Comparison of ENCODE assay signal across 8 cellular contexts in genomic region chr10:80454526-80455460, GRCh38. TPM values are rescaled to one million over a fixed set of nuclear protein-coding genes. Genes with fewer than 3 reads are reported as not detected.
DNase-seq lines count a peak whose midpoint lies in the region; ATAC-seq, FAIRE-seq and TF ChIP-seq lines count a peak whose summit lies in the region.

No MANE protein-coding gene starts in this region.

- H3K9me2 ChIP-seq in OCI-LY1 (ENCODE audit: low read depth, low read length) = no peaks in the 10 kb centered on the region

- no peak for TF ChIP-seq POLR2A in GM12891 (IDR thresholded peaks at IDR 0.05; ENCODE audit: low read depth, low read length)

- H3K27me3 ChIP-seq in OCI-LY1 (ENCODE audit: insufficient read depth, low read length) (peaks cover 3% of the 10 kb centered on the region; the same call in 1 of the 2 replicates), bronchial epithelial cell (ENCODE audit: control insufficient read depth, insufficient read depth, low read length) (no peaks in the 10 kb centered on the region)

- H3K9me3 ChIP-seq in OCI-LY1 (ENCODE audit: low read length) = no peaks in the 10 kb centered on the region

- no peaks in the 10 kb centered on the region; the same call in 1 of the 2 replicates for H3F3A ChIP-seq in OCI-LY1 (ENCODE audit: insufficient read depth, low read length)

- peak; percentile 35 for ATAC-seq in HG02840 (IDR thresholded peaks at IDR 0.05; ENCODE audit: low FRiP score, unreplicated experiment)

- peak overlapping the region; percentile 88 for H3K9ac ChIP-seq in OCI-LY1 (ENCODE audit: low read length)

- H2AFZ ChIP-seq in OCI-LY1 (ENCODE audit: low read length) = no peak overlapping the region

- no peak for TF ChIP-seq CTCF in 22Rv1 (IDR thresholded peaks at IDR 0.05)
- TF ChIP-seq CTCF in OCI-LY1 (IDR thresholded peaks at IDR 0.05; ENCODE audit: low read length) = no peak
- TF ChIP-seq CTCF in bronchial epithelial cell (IDR thresholded peaks at IDR 0.05; ENCODE audit: insufficient read depth, low read length, severe bottlenecking) = no peak

- H3K4me3 ChIP-seq in OCI-LY1 (ENCODE audit: low read depth, low read length, poor library complexity, severe bottlenecking) = peak overlapping the region; percentile 98
- peak overlapping the region; percentile 68 for H3K4me3 ChIP-seq in bronchial epithelial cell (ENCODE audit: low read depth, low read length)

- DNase-seq in GM12891 (ENCODE audit: insufficient read length, low spot score) (peak; percentile 47), bronchial epithelial cell (ENCODE audit: low read depth) (no peak), left kidney (ENCODE audit: low read depth, low spot score) (peak; percentile 79), substantia nigra (lab: John Stamatoyannopoulos, UW) (peak in 14 of 49 donors; percentile 11 to 61 (median 42)), COLO829 (ENCODE audit: low spot score) (no peak)

- peak overlapping the region; percentile 87 for H3K27ac ChIP-seq in 22Rv1
- peak overlapping the region; percentile 30 for H3K27ac ChIP-seq in OCI-LY1 (ENCODE audit: low read depth, low read length, poor library complexity, severe bottlenecking)
- H3K27ac ChIP-seq in substantia nigra (ENCODE audit: low read depth, low read length, poor library complexity, severe bottlenecking) = peak overlapping the region; percentile 89

- FAIRE-seq in GM12891 (lab: Jason Lieb, UNC) (peak; percentile 26), bronchial epithelial cell (lab: Jason Lieb, UNC) (no peak)

- H4K20me1 ChIP-seq in OCI-LY1 (ENCODE audit: insufficient read depth, low read length) = no peaks in the 10 kb centered on the region

- H3K36me3 ChIP-seq in OCI-LY1 (ENCODE audit: insufficient read depth, low read length) (no peaks in the 10 kb centered on the region; the same call in 1 of the 2 replicates), bronchial epithelial cell (ENCODE audit: control insufficient read depth, insufficient read depth, low read length) (peaks cover 4% of the 10 kb centered on the region)

- peaks cover 41% of the 10 kb centered on the region for H3K79me2 ChIP-seq in OCI-LY1 (ENCODE audit: insufficient read depth, low read length)

- peak overlapping the region; percentile 97 for H3K4me2 ChIP-seq in OCI-LY1 (ENCODE audit: low read length)

- H3K4me1 ChIP-seq in OCI-LY1 (ENCODE audit: insufficient read depth, low read length, severe bottlenecking) = peaks cover 46% of the 10 kb centered on the region

TF ChIP-seq in GM12891, 5 proteins besides CTCF, POLR2A, EP300 and RAD21:
- TF ChIP-seq SPI1 (IDR thresholded peaks at IDR 0.05; ENCODE audit: low read depth, low read length) = no peak
- no peak for TF ChIP-seq POU2F2 (IDR thresholded peaks at IDR 0.05; ENCODE audit: low read depth, low read length)
- no peak for TF ChIP-seq TAF1 (IDR thresholded peaks at IDR 0.05; ENCODE audit: low read depth, low read length)
- no peak for TF ChIP-seq PAX5 (IDR thresholded peaks at IDR 0.05; ENCODE audit: insufficient read depth, low read length, severe bottlenecking)
- no peak for TF ChIP-seq POLR2AphosphoS5 (IDR thresholded peaks at IDR 0.05; ENCODE audit: low read depth, low read length)
TF ChIP-seq in GM12891: peak in this region for 0.

RNA-seq across cellular contexts. Expression of gene TSPAN14, which starts 0.7 kb away (rescaled TPM):
- 5.2 TPM for polyA plus RNA-seq in GM12891 (2012; ENCODE audit: low read depth, missing spikeins)
- total RNA-seq in bronchial epithelial cell = 21.1 and 30.1 TPM in 2 replicates

RNA-seq across cellular contexts. Expression of gene PRXL2A, which starts 46.4 kb away (rescaled TPM):
- polyA plus RNA-seq in GM12891 (2012; ENCODE audit: low read depth, missing spikeins) = 10.2 TPM
- total RNA-seq in bronchial epithelial cell = 24.5 and 50.3 TPM in 2 replicates

Comparison
In these comparisons a context has a peak if more than half of its experiments do, and no peak if none do; other contexts are left out.
1. H3K27ac ChIP-seq: peak in every context shown above with its lines; median percentile 89 in substantia nigra; 87 in 22Rv1; 30 in OCI-LY1.
2. DNase-seq: peak in GM12891 (single experiment) and left kidney (single experiment); none in bronchial epithelial cell (single experiment) and COLO829 (single experiment).